6 cellular contexts compared by ENCODE assay signal in genomic region chr1:154307676-154308270, GRCh38. TPM values are rescaled to one million over a fixed set of nuclear protein-coding genes. Genes with fewer than 3 reads are reported as not detected.
"Had no signal": no experiment of that assay in that cellular context is flagged by ENCODE, and none has a peak within 500 bp of the region (broad histone marks: within the 10 kb centered on the region; RNA-seq: fewer than 3 reads in every experiment).

No MANE protein-coding gene starts in this region.

RNA-seq across cellular contexts. Expression of gene AQP10, which starts 13.1 kb away (rescaled TPM):
- total RNA-seq: activated naive CD4-positive, alpha-beta T cell treated with anti-CD3 and anti-CD28 coated beads, Interleukin-2, amount 50 U/mL, for 72 hours; astrocyte; LHCN-M2; M059J; SJCRH30; T-helper 1 cell treated with Interleukin-12 subunit alpha and Interleukin-12 subunit beta and Interleukin-4 antibody, amounts not matched to agents 30 ng/mL and 1 ng/mL, for 36 hours had no signal
